In the genomic region with DNA sequence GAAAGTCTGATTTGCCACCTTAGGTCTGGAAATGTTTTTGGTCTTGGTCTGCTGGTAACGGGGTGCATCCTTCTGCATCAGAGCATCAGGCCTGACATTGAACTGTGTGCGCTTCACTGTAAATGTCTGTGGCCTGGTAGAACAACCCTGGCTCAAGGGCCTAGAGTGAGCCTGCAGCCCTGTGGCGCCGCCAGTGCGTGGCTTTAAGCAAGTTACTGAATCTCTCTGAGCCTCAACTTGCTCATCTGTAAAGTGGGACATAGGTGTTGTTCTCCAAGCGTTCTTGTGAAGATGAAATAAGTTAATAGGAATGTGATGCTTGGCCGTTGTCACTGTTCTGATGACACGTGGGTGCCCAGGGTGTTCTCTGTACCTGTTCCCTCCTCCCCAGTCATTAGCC, we compare ENCODE assay signal across 19 cellular contexts.
DNase-seq lines count a peak whose midpoint lies in the region; ATAC-seq, FAIRE-seq and TF ChIP-seq lines count a peak whose summit lies in the region.
"Had no signal": no experiment of that assay in that cellular context is flagged by ENCODE, and none has a peak within 500 bp of the region (broad histone marks: within the 10 kb centered on the region; RNA-seq: fewer than 3 reads in every experiment).

No MANE protein-coding gene starts in this region.

- POLR2A ChIA-PET in HepG2 (lab: Yijun Ruan, JAX) (no interaction called here), K562 (lab: Yijun Ruan, JAX) (interaction anchor here (1.0 to 1.3 kb wide), 2 partner anchors 12 to 23 kb away, joined by 3 read pairs; no protein-coding TSS in a partner anchor)
- POLR2A ChIA-PET in CD8-positive, alpha-beta T cell (lab: Charles Lee): no interaction called here

- H2AFZ ChIP-seq in HepG2 (ENCODE audit: low read length) (no peak overlapping the region), K562 (ENCODE audit: low read depth, low read length) (no peak overlapping the region)
- H2AFZ ChIP-seq: GM23338 had no signal

- H3K9me3 Mint-ChIP-seq in CD14-positive monocyte: peaks cover 0 to 3% (median 1%) of the 10 kb centered on the region in 7 donors
- H3K9me3 Mint-ChIP-seq in CD8-positive, alpha-beta T cell: no peaks in the 10 kb centered on the region
- H3K9me3 Mint-ChIP-seq: CD4-positive, alpha-beta T cell; GM23338; HFFc6 had no signal

- H3K23ac ChIP-seq in mesendoderm (ENCODE audit: low read length): no peak overlapping the region

- H3K27ac Mint-ChIP-seq in CD14-positive monocyte: no peak overlapping the region
- no peak overlapping the region for H3K27ac Mint-ChIP-seq in CD8-positive, alpha-beta T cell
- H3K27ac Mint-ChIP-seq: CD4-positive, alpha-beta T cell; GM23338; HFFc6 had no signal

- no peak overlapping the region for H3K4me3 Mint-ChIP-seq in CD14-positive monocyte
- no peak overlapping the region for H3K4me3 Mint-ChIP-seq in CD8-positive, alpha-beta T cell
- H3K4me3 Mint-ChIP-seq: CD4-positive, alpha-beta T cell; GM23338; HFFc6 had no signal

- H3K9ac ChIP-seq in HepG2 (ENCODE audit: insufficient read depth, low read depth, low read length) (no peak overlapping the region), K562 (ENCODE audit: insufficient read depth in 1 of 2, low read depth in 2 of 2, low read length in 2 of 2) (no peak overlapping the region), mesendoderm (ENCODE audit: low read length) (no peak overlapping the region)

- CTCF ChIA-PET in HepG2 (lab: Yijun Ruan, JAX; ENCODE audit: low intra/inter-chr PET ratio, low total read pairs): no interaction called here
- CTCF ChIA-PET in K562 (lab: Yijun Ruan, JAX; ENCODE audit: low intra/inter-chr PET ratio): no interaction called here
- CTCF ChIA-PET in CD8-positive, alpha-beta T cell (lab: Charles Lee): interaction anchor here (3.6 kb wide), 1 partner anchor 13 kb away, joined by 20 read pairs; no protein-coding TSS in a partner anchor

- BruUV-seq in HepG2 (replicated peaks; lab: Mats Ljungman, UMichigan) (no TSS peak), K562 (replicated peaks; lab: Mats Ljungman, UMichigan) (no TSS peak)

- no peaks in the 10 kb centered on the region for H3K36me3 ChIP-seq in HepG2 (replicated peaks in 1 of 2; ENCODE audit: control insufficient read depth in 1 of 2, insufficient read depth in 2 of 2, low read length in 2 of 2)
- no peaks in the 10 kb centered on the region for H3K36me3 ChIP-seq in right lobe of liver
- no peaks in the 10 kb centered on the region for H3K36me3 ChIP-seq in K562 (ENCODE audit: control insufficient read depth, insufficient read depth, low read length)
- H3K36me3 ChIP-seq in mesendoderm (ENCODE audit: control insufficient read depth, insufficient read depth, low read length): no peaks in the 10 kb centered on the region
- H3K36me3 ChIP-seq in CD8-positive, alpha-beta T cell (ENCODE audit: insufficient read depth, low read length): no peaks in the 10 kb centered on the region

- H3K4me3 ChIP-seq in HepG2 (replicated peaks in 1 of 3; ENCODE audit: insufficient read depth in 1 of 3, low read depth in 2 of 3, low read length in 3 of 3) (no peak overlapping the region), right lobe of liver (no peak overlapping the region), K562 (no peak overlapping the region), mesendoderm (ENCODE audit: low read length) (no peak overlapping the region)
- no peak overlapping the region for H3K4me3 ChIP-seq in CD8-positive, alpha-beta T cell (ENCODE audit: low read depth, low read length)
- H3K4me3 ChIP-seq: GM23338 had no signal

- no peak overlapping the region for H3K18ac ChIP-seq in mesendoderm (ENCODE audit: low read length)

- intact Hi-C loops in HepG2 (cut with micrococcal nuclease; ENCODE audit: unreplicated experiment): no loop called here
- intact Hi-C loops in right lobe of liver (cut with DNase I): loop anchor here in 1 of 2 donors (10.0 kb wide), 1 partner anchor 125 kb away; the partner anchor contains the start of gene CIBAR2
- intact Hi-C loops in K562 (cut with micrococcal nuclease): no loop called here
- intact Hi-C loops in CD14-positive monocyte (cut with micrococcal nuclease): no loop called here
- intact Hi-C loops in CD8-positive, alpha-beta T cell (cut with DNase I, micrococcal nuclease): no loop called here

- in situ Hi-C loops in HepG2 (cut with HindIII; ENCODE audit: extremely low pct_ligation_motif_present, low pct_unique_long_range_greater_than_20kb) (no loop called here), K562 (cut with MboI) (no loop called here)

- H2AK5ac ChIP-seq in mesendoderm (ENCODE audit: low read length): no peak overlapping the region

- H4K20me1 ChIP-seq in HepG2 (ENCODE audit: insufficient read depth, low read length) (peaks cover 3% of the 10 kb centered on the region; the same call in 1 of the 2 replicates), K562 (replicated peaks; ENCODE audit: control insufficient read depth, insufficient read depth, low read length) (peaks cover 20% of the 10 kb centered on the region; the same call in 1 of the 2 replicates)

- H3K27ac ChIP-seq in HepG2 (ENCODE audit: extremely low read length, insufficient read depth, low read length) (no peak overlapping the region), right lobe of liver (no peak overlapping the region), K562 (ENCODE audit: extremely low read depth, low read depth, low read length) (no peak overlapping the region), mesendoderm (ENCODE audit: low read depth, low read length) (no peak overlapping the region)
- H3K27ac ChIP-seq in CD8-positive, alpha-beta T cell (ENCODE audit: low read depth, low read length): no peak overlapping the region
- H3K27ac ChIP-seq: 22Rv1 had no signal

- peaks cover 16% of the 10 kb centered on the region for H3K4me1 ChIP-seq in HepG2 (ENCODE audit: insufficient read depth, low read length)
- no peaks in the 10 kb centered on the region for H3K4me1 ChIP-seq in right lobe of liver
- H3K4me1 ChIP-seq in K562 (replicated peaks in 1 of 2; ENCODE audit: control insufficient read depth in 2 of 2, insufficient read depth in 2 of 2, low read length in 2 of 2): peaks cover 0 to 43% of the 10 kb centered on the region in 2 experiments; a peak in 4 of 5 replicates
- H3K4me1 ChIP-seq in mesendoderm (ENCODE audit: control insufficient read depth, low read depth, low read length): peaks cover 8% of the 10 kb centered on the region
- H3K4me1 ChIP-seq in CD8-positive, alpha-beta T cell (ENCODE audit: insufficient read depth, low read length): peaks cover 11% of the 10 kb centered on the region

- H3K79me1 ChIP-seq in mesendoderm (ENCODE audit: low read length): peaks cover 8% of the 10 kb centered on the region

- H3K4me1 Mint-ChIP-seq in CD14-positive monocyte: no peaks in the 10 kb centered on the region
- H3K4me1 Mint-ChIP-seq in CD8-positive, alpha-beta T cell (ENCODE audit: low read depth): peaks cover 4% of the 10 kb centered on the region

- TF ChIP-seq POLR2A in HepG2 (IDR thresholded peaks at IDR 0.05; ENCODE audit: insufficient read depth in 1 of 2, low read depth in 2 of 2, low read length in 2 of 2) (no peak), right lobe of liver (IDR thresholded peaks at IDR 0.05) (no peak), K562 (conservative IDR thresholded peaks at IDR 0.05) (no peak)

- no peaks in the 10 kb centered on the region for H3K79me2 ChIP-seq in HepG2 (ENCODE audit: insufficient read depth, low read length)
- peaks cover 4% of the 10 kb centered on the region; the same call in 1 of the 3 replicates for H3K79me2 ChIP-seq in K562 (ENCODE audit: control insufficient read depth, insufficient read depth, low read length)
- no peaks in the 10 kb centered on the region for H3K79me2 ChIP-seq in mesendoderm (ENCODE audit: control insufficient read depth, insufficient read depth, low read length)

- ATAC-seq in HepG2 (no peak), right lobe of liver (no peak), K562 (no peak), HG03378 (IDR thresholded peaks at IDR 0.05; ENCODE audit: unreplicated experiment) (no peak)
- no peak for ATAC-seq in CD8-positive, alpha-beta T cell
- ATAC-seq: GM23338, HCT116 had no signal

- WGBS in HepG2 (ENCODE audit: low lambda C conversion rate): 71% methylated on average over 8 of the region's 8 CpGs
- WGBS in right lobe of liver (ENCODE audit: insufficient coverage, low coverage, low lambda C conversion rate, missing lambda C conversion rate): no CpG with 5 or more reads among the region's 8 CpGs
- 62% methylated on average over 8 of the region's 8 CpGs for WGBS in K562 (ENCODE audit: insufficient coverage, low coverage, missing lambda C conversion rate)
- WGBS in mesendoderm (ENCODE audit: extremely low coverage, insufficient coverage, low lambda C conversion rate): no CpG with 5 or more reads among the region's 8 CpGs

- H3K4ac ChIP-seq in mesendoderm (ENCODE audit: low read depth, low read length): no peak overlapping the region

- no peaks in the 10 kb centered on the region for H3K9me1 ChIP-seq in K562 (ENCODE audit: control insufficient read depth, insufficient read depth, low read length)

- DNase-seq in HepG2 (ENCODE audit: low spot score) (no peak), right lobe of liver (no peak), K562 (ENCODE audit: extremely low read depth in 1 of 4, low spot score in 3 of 4) (no peak), mesendoderm (peak; percentile 40), CD14-positive monocyte (ENCODE audit: low spot score) (no peak), SKM-1 treated with dmso at 0.1 percent for 144 hours (lab: John Stamatoyannopoulos, UW; ENCODE audit: unreplicated experiment) (no peak)
- DNase-seq in CD8-positive, alpha-beta T cell: no peak
- DNase-seq: C1 segment of cervical spinal cord; CD4-positive, alpha-beta T cell; DMS79; GDM1; H7; HFFc6 had no signal

- H2BK120ac ChIP-seq in mesendoderm (ENCODE audit: low read depth, low read length): no peak overlapping the region

- no peaks in the 10 kb centered on the region for H3K36me3 Mint-ChIP-seq in CD14-positive monocyte
- H3K36me3 Mint-ChIP-seq in CD8-positive, alpha-beta T cell: no peaks in the 10 kb centered on the region

- TF ChIP-seq EP300 in HepG2 (IDR thresholded peaks at IDR 0.05; ENCODE audit: low read depth in 2 of 2, low read length in 2 of 2) (no peak), HepG2 (CRISPR knock-in tag; IDR thresholded peaks at IDR 0.05; ENCODE audit: borderline replicate concordance) (no peak), K562 (IDR thresholded peaks at IDR 0.05; ENCODE audit: low read length) (no peak)

- H4K8ac ChIP-seq in mesendoderm (ENCODE audit: low read depth, low read length): no peak overlapping the region

- TF ChIP-seq RAD21 in HepG2 (CRISPR knock-in tag; IDR thresholded peaks at IDR 0.05) (no peak), K562 (CRISPR knock-in tag; conservative IDR thresholded peaks at IDR 0.05 in 1 of 2, IDR thresholded peaks at IDR 0.05 in 1 of 2) (no peak)

- H3K9me3 ChIP-seq in HepG2 (ENCODE audit: low read length) (no peaks in the 10 kb centered on the region), right lobe of liver (no peaks in the 10 kb centered on the region), K562 (replicated peaks; ENCODE audit: control insufficient read depth, insufficient read depth, low read depth, low read length) (no peaks in the 10 kb centered on the region)
- no peaks in the 10 kb centered on the region for H3K9me3 ChIP-seq in CD8-positive, alpha-beta T cell (ENCODE audit: low read length)

- no peak overlapping the region for H2BK5ac ChIP-seq in mesendoderm (ENCODE audit: low read length)

- no peak overlapping the region for H2BK15ac ChIP-seq in mesendoderm (replicated peaks; ENCODE audit: low read depth)

- no peak overlapping the region for H4K5ac ChIP-seq in mesendoderm (ENCODE audit: low read length)

- H3K27me3 Mint-ChIP-seq in CD14-positive monocyte (ENCODE audit: low read depth in 3 of 3): peaks cover 32 to 39% (median 33%) of the 10 kb centered on the region in 3 donors
- peaks cover 15% of the 10 kb centered on the region for H3K27me3 Mint-ChIP-seq in CD8-positive, alpha-beta T cell (ENCODE audit: low read depth)

- no peaks in the 10 kb centered on the region for H3K27me3 ChIP-seq in HepG2 (ENCODE audit: control insufficient read depth in 1 of 2, insufficient read depth in 2 of 2, low read length in 2 of 2)
- H3K27me3 ChIP-seq in right lobe of liver: no peaks in the 10 kb centered on the region
- H3K27me3 ChIP-seq in K562 (ENCODE audit: control insufficient read depth in 2 of 2, insufficient read depth in 2 of 2, low read length in 2 of 2): no peaks in the 10 kb centered on the region
- H3K27me3 ChIP-seq in mesendoderm (ENCODE audit: insufficient read depth, low read length, poor library complexity): no peaks in the 10 kb centered on the region
- H3K27me3 ChIP-seq in CD8-positive, alpha-beta T cell (ENCODE audit: insufficient read depth, low read length): peaks cover 9% of the 10 kb centered on the region

- FAIRE-seq in HepG2 (lab: Jason Lieb, UNC): no peak
- FAIRE-seq in K562 (lab: Jason Lieb, UNC): peak; percentile 54
- FAIRE-seq: GM12892, GM18507 had no signal

- TF ChIP-seq CTCF in HepG2 (CRISPR knock-in tag; IDR thresholded peaks at IDR 0.05) (no peak), right lobe of liver (IDR thresholded peaks at IDR 0.05) (no peak), K562 (IDR thresholded peaks at IDR 0.05 in 2 of 3, conservative IDR thresholded peaks at IDR 0.05 in 1 of 3; ENCODE audit: insufficient read depth in 2 of 3, low read depth in 1 of 3, low read length in 3 of 3) (no peak), CD14-positive monocyte (IDR thresholded peaks at IDR 0.05) (no peak)
- no peak for TF ChIP-seq CTCF in CD8-positive, alpha-beta T cell (IDR thresholded peaks at IDR 0.05)

- H3K56ac ChIP-seq in mesendoderm (ENCODE audit: low read length): no peak overlapping the region

- H3K4me2 ChIP-seq in HepG2 (ENCODE audit: low read depth, low read length) (no peak overlapping the region), K562 (ENCODE audit: insufficient read depth, low read length) (no peak overlapping the region), mesendoderm (ENCODE audit: low read length) (no peak overlapping the region)

Comparison
In these comparisons a context has a peak if more than half of its experiments do, and no peak if none do; other contexts are left out.
1. Of the 241 proteins assayed by ChIP-seq in both HepG2 and K562: peak only in HepG2: none; only in K562: KDM1A, PTBP1, ZBTB33 and ZFP36; in both: none; in neither: 237.